1 cellular context compared by ENCODE assay signal in genomic region chr18:49911414-49911813, GRCh38.
TF ChIP-seq lines count a peak whose summit lies in the region.

No MANE protein-coding gene starts in this region.

TF ChIP-seq in HepG2, 621 proteins besides CTCF, POLR2A, EP300 and RAD21 (continued from another document and continues in another):
- TF ChIP-seq, protein P1, sequence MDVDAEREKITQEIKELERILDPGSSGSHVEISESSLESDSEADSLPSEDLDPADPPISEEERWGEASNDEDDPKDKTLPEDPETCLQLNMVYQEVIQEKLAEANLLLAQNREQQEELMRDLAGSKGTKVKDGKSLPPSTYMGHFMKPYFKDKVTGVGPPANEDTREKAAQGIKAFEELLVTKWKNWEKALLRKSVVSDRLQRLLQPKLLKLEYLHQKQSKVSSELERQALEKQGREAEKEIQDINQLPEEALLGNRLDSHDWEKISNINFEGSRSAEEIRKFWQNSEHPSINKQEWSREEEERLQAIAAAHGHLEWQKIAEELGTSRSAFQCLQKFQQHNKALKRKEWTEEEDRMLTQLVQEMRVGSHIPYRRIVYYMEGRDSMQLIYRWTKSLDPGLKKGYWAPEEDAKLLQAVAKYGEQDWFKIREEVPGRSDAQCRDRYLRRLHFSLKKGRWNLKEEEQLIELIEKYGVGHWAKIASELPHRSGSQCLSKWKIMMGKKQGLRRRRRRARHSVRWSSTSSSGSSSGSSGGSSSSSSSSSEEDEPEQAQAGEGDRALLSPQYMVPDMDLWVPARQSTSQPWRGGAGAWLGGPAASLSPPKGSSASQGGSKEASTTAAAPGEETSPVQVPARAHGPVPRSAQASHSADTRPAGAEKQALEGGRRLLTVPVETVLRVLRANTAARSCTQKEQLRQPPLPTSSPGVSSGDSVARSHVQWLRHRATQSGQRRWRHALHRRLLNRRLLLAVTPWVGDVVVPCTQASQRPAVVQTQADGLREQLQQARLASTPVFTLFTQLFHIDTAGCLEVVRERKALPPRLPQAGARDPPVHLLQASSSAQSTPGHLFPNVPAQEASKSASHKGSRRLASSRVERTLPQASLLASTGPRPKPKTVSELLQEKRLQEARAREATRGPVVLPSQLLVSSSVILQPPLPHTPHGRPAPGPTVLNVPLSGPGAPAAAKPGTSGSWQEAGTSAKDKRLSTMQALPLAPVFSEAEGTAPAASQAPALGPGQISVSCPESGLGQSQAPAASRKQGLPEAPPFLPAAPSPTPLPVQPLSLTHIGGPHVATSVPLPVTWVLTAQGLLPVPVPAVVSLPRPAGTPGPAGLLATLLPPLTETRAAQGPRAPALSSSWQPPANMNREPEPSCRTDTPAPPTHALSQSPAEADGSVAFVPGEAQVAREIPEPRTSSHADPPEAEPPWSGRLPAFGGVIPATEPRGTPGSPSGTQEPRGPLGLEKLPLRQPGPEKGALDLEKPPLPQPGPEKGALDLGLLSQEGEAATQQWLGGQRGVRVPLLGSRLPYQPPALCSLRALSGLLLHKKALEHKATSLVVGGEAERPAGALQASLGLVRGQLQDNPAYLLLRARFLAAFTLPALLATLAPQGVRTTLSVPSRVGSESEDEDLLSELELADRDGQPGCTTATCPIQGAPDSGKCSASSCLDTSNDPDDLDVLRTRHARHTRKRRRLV (CRISPR knock-in tag; IDR thresholded peaks at IDR 0.05), result no peak
- TF ChIP-seq ZNF792 (CRISPR knock-in tag; IDR thresholded peaks at IDR 0.05) (no peak), SMAD9 (CRISPR knock-in tag; IDR thresholded peaks at IDR 0.05) (no peak), MNT (IDR thresholded peaks at IDR 0.05) (no peak), ARNT2 (CRISPR knock-in tag; IDR thresholded peaks at IDR 0.05; ENCODE audit: low read depth) (no peak), GPN1 (CRISPR knock-in tag; IDR thresholded peaks at IDR 0.05; ENCODE audit: borderline replicate concordance) (no peak), NFKB2 (CRISPR knock-in tag; IDR thresholded peaks at IDR 0.05; ENCODE audit: borderline replicate concordance) (no peak), SNRNP70 (IDR thresholded peaks at IDR 0.05; ENCODE audit: low read depth, low read length) (no peak), HCFC1 (IDR thresholded peaks at IDR 0.05; ENCODE audit: low read depth, low read length) (no peak), SP4 (CRISPR knock-in tag; IDR thresholded peaks at IDR 0.05) (no peak), AGO1 (IDR thresholded peaks at IDR 0.05; ENCODE audit: low read depth, low read length, poor library complexity, severe bottlenecking) (no peak), SUZ12 (IDR thresholded peaks at IDR 0.05; ENCODE audit: low read depth, low read length) (no peak), FOXP1 (IDR thresholded peaks at IDR 0.05) (no peak), FOXP1 (CRISPR knock-in tag; IDR thresholded peaks at IDR 0.05) (peak; percentile 68), ZNF546 (CRISPR knock-in tag; conservative IDR thresholded peaks at IDR 0.05) (no peak), GRHL1 (CRISPR knock-in tag; conservative IDR thresholded peaks at IDR 0.05) (no peak), ZNF282 (IDR thresholded peaks at IDR 0.05; ENCODE audit: partially characterized antibody) (no peak), ZNF136 (CRISPR knock-in tag; IDR thresholded peaks at IDR 0.05; ENCODE audit: low read depth) (no peak), FOXA3 (CRISPR knock-in tag; IDR thresholded peaks at IDR 0.05) (peak; percentile 84), ISL2 (CRISPR knock-in tag; IDR thresholded peaks at IDR 0.05) (peak; percentile 43; the same call in 1 of the 2 replicates), ZNF652 (CRISPR knock-in tag; IDR thresholded peaks at IDR 0.05; ENCODE audit: borderline replicate concordance, low read depth) (no peak), MED1 (CRISPR knock-in tag; IDR thresholded peaks at IDR 0.05) (no peak), ZNF513 (CRISPR knock-in tag; conservative IDR thresholded peaks at IDR 0.05) (no peak), FOXO1 (CRISPR knock-in tag; IDR thresholded peaks at IDR 0.05) (no peak), ZNF329 (CRISPR knock-in tag; IDR thresholded peaks at IDR 0.05; ENCODE audit: low read depth) (no peak), DRAP1 (CRISPR knock-in tag; IDR thresholded peaks at IDR 0.05) (no peak), FOXA1 (IDR thresholded peaks at IDR 0.05) (no peak), FOXA1 (CRISPR knock-in tag; IDR thresholded peaks at IDR 0.05) (peak; percentile 82), ZNF782 (CRISPR knock-in tag; IDR thresholded peaks at IDR 0.05; ENCODE audit: borderline replicate concordance) (no peak), TEF (CRISPR knock-in tag; IDR thresholded peaks at IDR 0.05) (no peak), MXD3 (CRISPR knock-in tag; IDR thresholded peaks at IDR 0.05) (no peak), ZSCAN12 (CRISPR knock-in tag; IDR thresholded peaks at IDR 0.05) (no peak), ZNF639 (CRISPR knock-in tag; conservative IDR thresholded peaks at IDR 0.05) (no peak), KDM2A (CRISPR knock-in tag; IDR thresholded peaks at IDR 0.05; ENCODE audit: borderline replicate concordance, low read depth) (no peak), ZNF674 (CRISPR knock-in tag; IDR thresholded peaks at IDR 0.05; ENCODE audit: low read depth) (no peak), CEBPG (CRISPR knock-in tag; IDR thresholded peaks at IDR 0.05) (0 out of 2 replicates have a peak, but pooled peaks have one; percentile 36), ZNF768 (CRISPR knock-in tag; IDR thresholded peaks at IDR 0.05) (no peak), HNRNPL (IDR thresholded peaks at IDR 0.05; ENCODE audit: low read depth, low read length) (no peak), HDAC2 (CRISPR knock-in tag; IDR thresholded peaks at IDR 0.05) (no peak), GZF1 (CRISPR knock-in tag; IDR thresholded peaks at IDR 0.05) (no peak), ZNF3 (CRISPR knock-in tag; IDR thresholded peaks at IDR 0.05) (no peak), HMGXB4 (CRISPR knock-in tag; IDR thresholded peaks at IDR 0.05; ENCODE audit: borderline replicate concordance in 1 of 2, low read depth in 1 of 2) (no peak), ATF5 (CRISPR knock-in tag; IDR thresholded peaks at IDR 0.05; ENCODE audit: low read depth) (no peak)
- TF ChIP-seq, protein P2, sequence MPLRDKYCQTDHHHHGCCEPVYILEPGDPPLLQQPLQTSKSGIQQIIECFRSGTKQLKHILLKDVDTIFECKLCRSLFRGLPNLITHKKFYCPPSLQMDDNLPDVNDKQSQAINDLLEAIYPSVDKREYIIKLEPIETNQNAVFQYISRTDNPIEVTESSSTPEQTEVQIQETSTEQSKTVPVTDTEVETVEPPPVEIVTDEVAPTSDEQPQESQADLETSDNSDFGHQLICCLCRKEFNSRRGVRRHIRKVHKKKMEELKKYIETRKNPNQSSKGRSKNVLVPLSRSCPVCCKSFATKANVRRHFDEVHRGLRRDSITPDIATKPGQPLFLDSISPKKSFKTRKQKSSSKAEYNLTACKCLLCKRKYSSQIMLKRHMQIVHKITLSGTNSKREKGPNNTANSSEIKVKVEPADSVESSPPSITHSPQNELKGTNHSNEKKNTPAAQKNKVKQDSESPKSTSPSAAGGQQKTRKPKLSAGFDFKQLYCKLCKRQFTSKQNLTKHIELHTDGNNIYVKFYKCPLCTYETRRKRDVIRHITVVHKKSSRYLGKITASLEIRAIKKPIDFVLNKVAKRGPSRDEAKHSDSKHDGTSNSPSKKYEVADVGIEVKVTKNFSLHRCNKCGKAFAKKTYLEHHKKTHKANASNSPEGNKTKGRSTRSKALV (CRISPR knock-in tag; IDR thresholded peaks at IDR 0.05), result no peak
- TF ChIP-seq, protein P3, sequence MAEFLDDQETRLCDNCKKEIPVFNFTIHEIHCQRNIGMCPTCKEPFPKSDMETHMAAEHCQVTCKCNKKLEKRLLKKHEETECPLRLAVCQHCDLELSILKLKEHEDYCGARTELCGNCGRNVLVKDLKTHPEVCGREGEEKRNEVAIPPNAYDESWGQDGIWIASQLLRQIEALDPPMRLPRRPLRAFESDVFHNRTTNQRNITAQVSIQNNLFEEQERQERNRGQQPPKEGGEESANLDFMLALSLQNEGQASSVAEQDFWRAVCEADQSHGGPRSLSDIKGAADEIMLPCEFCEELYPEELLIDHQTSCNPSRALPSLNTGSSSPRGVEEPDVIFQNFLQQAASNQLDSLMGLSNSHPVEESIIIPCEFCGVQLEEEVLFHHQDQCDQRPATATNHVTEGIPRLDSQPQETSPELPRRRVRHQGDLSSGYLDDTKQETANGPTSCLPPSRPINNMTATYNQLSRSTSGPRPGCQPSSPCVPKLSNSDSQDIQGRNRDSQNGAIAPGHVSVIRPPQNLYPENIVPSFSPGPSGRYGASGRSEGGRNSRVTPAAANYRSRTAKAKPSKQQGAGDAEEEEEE (CRISPR knock-in tag; IDR thresholded peaks at IDR 0.05; ENCODE audit: borderline replicate concordance), result no peak
